1 cellular context compared by ENCODE assay signal in the genomic region with DNA sequence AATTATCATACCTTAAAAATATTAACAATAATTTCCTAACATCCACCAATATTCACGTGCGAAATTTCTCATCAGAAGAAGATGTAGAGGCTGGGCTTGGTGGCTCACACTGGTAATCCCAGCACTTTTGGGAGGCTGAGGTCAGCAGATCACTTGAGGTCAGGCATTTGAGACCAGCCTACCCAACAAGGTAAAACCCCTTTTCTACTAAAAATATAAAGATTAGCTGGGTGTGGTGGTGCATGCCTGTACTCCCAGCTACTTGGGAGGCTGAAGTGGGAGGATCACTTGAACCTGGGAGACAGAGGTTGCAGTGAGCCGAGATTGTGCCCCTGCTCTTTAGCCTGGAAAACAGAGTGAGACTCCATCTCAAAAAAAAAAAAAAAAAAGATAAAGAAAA.
TF ChIP-seq lines count a peak whose summit lies in the region.

No MANE protein-coding gene starts in this region.

TF ChIP-seq in HepG2, 621 proteins besides CTCF, POLR2A, EP300 and RAD21 (continues in another document):
- TF ChIP-seq ZNF350 (CRISPR knock-in tag; IDR thresholded peaks at IDR 0.05; ENCODE audit: borderline replicate concordance, low read depth) = no peak
- TF ChIP-seq ZMYM3 (CRISPR knock-in tag; IDR thresholded peaks at IDR 0.05) = 0 out of 2 replicates have a peak, but pooled peaks have one; percentile 40
- no peak for TF ChIP-seq ZFP1 (CRISPR knock-in tag; IDR thresholded peaks at IDR 0.05)
- TF ChIP-seq ZNF556 (CRISPR knock-in tag; IDR thresholded peaks at IDR 0.05; ENCODE audit: borderline replicate concordance) = no peak
- no peak for TF ChIP-seq XRCC5 (optimal IDR thresholded peaks at IDR 0.05; ENCODE audit: low read length)
- TF ChIP-seq, protein P1, sequence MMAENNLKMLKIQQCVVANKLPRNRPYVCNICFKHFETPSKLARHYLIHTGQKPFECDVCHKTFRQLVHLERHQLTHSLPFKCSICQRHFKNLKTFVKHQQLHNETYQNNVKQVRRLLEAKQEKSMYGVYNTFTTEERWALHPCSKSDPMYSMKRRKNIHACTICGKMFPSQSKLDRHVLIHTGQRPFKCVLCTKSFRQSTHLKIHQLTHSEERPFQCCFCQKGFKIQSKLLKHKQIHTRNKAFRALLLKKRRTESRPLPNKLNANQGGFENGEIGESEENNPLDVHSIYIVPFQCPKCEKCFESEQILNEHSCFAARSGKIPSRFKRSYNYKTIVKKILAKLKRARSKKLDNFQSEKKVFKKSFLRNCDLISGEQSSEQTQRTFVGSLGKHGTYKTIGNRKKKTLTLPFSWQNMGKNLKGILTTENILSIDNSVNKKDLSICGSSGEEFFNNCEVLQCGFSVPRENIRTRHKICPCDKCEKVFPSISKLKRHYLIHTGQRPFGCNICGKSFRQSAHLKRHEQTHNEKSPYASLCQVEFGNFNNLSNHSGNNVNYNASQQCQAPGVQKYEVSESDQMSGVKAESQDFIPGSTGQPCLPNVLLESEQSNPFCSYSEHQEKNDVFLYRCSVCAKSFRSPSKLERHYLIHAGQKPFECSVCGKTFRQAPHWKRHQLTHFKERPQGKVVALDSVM (CRISPR knock-in tag; IDR thresholded peaks at IDR 0.05) = peak; percentile 55; the same call in 1 of the 2 replicates
- TF ChIP-seq, protein P2, sequence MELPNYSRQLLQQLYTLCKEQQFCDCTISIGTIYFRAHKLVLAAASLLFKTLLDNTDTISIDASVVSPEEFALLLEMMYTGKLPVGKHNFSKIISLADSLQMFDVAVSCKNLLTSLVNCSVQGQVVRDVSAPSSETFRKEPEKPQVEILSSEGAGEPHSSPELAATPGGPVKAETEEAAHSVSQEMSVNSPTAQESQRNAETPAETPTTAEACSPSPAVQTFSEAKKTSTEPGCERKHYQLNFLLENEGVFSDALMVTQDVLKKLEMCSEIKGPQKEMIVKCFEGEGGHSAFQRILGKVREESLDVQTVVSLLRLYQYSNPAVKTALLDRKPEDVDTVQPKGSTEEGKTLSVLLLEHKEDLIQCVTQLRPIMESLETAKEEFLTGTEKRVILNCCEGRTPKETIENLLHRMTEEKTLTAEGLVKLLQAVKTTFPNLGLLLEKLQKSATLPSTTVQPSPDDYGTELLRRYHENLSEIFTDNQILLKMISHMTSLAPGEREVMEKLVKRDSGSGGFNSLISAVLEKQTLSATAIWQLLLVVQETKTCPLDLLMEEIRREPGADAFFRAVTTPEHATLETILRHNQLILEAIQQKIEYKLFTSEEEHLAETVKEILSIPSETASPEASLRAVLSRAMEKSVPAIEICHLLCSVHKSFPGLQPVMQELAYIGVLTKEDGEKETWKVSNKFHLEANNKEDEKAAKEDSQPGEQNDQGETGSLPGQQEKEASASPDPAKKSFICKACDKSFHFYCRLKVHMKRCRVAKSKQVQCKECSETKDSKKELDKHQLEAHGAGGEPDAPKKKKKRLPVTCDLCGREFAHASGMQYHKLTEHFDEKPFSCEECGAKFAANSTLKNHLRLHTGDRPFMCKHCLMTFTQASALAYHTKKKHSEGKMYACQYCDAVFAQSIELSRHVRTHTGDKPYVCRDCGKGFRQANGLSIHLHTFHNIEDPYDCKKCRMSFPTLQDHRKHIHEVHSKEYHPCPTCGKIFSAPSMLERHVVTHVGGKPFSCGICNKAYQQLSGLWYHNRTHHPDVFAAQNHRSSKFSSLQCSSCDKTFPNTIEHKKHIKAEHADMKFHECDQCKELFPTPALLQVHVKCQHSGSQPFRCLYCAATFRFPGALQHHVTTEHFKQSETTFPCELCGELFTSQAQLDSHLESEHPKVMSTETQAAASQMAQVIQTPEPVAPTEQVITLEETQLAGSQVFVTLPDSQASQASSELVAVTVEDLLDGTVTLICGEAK (IDR thresholded peaks at IDR 0.05) = no peak
- TF ChIP-seq, protein P2 (CRISPR knock-in tag; IDR thresholded peaks at IDR 0.05) = no peak
- no peak for TF ChIP-seq NRL (CRISPR knock-in tag; IDR thresholded peaks at IDR 0.05; ENCODE audit: borderline replicate concordance)
- no peak for TF ChIP-seq SIX1 (CRISPR knock-in tag; IDR thresholded peaks at IDR 0.05; ENCODE audit: borderline replicate concordance)
- TF ChIP-seq MAFF (IDR thresholded peaks at IDR 0.05; ENCODE audit: low read depth, low read length) = no peak
- TF ChIP-seq, protein P3, sequence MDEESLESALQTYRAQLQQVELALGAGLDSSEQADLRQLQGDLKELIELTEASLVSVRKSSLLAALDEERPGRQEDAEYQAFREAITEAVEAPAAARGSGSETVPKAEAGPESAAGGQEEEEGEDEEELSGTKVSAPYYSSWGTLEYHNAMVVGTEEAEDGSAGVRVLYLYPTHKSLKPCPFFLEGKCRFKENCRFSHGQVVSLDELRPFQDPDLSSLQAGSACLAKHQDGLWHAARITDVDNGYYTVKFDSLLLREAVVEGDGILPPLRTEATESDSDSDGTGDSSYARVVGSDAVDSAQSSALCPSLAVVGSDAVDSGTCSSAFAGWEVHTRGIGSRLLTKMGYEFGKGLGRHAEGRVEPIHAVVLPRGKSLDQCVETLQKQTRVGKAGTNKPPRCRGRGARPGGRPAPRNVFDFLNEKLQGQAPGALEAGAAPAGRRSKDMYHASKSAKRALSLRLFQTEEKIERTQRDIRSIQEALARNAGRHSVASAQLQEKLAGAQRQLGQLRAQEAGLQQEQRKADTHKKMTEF (CRISPR knock-in tag; IDR thresholded peaks at IDR 0.05) = no peak
- TF ChIP-seq, protein P4, sequence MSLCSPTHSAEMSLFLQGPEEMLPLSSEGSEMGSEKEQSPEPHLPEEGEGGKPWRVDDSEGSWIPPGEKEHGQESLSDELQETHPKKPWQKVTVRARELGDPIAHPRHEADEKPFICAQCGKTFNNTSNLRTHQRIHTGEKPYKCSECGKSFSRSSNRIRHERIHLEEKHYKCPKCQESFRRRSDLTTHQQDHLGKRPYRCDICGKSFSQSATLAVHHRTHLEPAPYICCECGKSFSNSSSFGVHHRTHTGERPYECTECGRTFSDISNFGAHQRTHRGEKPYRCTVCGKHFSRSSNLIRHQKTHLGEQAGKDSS (CRISPR knock-in tag; IDR thresholded peaks at IDR 0.05; ENCODE audit: borderline replicate concordance, low read depth) = no peak
- TF ChIP-seq, protein P5, sequence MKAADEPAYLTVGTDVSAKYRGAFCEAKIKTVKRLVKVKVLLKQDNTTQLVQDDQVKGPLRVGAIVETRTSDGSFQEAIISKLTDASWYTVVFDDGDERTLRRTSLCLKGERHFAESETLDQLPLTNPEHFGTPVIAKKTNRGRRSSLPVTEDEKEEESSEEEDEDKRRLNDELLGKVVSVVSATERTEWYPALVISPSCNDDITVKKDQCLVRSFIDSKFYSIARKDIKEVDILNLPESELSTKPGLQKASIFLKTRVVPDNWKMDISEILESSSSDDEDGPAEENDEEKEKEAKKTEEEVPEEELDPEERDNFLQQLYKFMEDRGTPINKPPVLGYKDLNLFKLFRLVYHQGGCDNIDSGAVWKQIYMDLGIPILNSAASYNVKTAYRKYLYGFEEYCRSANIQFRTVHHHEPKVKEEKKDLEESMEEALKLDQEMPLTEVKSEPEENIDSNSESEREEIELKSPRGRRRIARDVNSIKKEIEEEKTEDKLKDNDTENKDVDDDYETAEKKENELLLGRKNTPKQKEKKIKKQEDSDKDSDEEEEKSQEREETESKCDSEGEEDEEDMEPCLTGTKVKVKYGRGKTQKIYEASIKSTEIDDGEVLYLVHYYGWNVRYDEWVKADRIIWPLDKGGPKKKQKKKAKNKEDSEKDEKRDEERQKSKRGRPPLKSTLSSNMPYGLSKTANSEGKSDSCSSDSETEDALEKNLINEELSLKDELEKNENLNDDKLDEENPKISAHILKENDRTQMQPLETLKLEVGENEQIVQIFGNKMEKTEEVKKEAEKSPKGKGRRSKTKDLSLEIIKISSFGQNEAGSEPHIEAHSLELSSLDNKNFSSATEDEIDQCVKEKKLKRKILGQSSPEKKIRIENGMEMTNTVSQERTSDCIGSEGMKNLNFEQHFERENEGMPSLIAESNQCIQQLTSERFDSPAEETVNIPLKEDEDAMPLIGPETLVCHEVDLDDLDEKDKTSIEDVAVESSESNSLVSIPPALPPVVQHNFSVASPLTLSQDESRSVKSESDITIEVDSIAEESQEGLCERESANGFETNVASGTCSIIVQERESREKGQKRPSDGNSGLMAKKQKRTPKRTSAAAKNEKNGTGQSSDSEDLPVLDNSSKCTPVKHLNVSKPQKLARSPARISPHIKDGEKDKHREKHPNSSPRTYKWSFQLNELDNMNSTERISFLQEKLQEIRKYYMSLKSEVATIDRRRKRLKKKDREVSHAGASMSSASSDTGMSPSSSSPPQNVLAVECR (CRISPR knock-in tag; IDR thresholded peaks at IDR 0.05; ENCODE audit: borderline replicate concordance) = no peak
- TF ChIP-seq MEF2D (CRISPR knock-in tag; IDR thresholded peaks at IDR 0.05) = no peak
- TF ChIP-seq, protein P6, sequence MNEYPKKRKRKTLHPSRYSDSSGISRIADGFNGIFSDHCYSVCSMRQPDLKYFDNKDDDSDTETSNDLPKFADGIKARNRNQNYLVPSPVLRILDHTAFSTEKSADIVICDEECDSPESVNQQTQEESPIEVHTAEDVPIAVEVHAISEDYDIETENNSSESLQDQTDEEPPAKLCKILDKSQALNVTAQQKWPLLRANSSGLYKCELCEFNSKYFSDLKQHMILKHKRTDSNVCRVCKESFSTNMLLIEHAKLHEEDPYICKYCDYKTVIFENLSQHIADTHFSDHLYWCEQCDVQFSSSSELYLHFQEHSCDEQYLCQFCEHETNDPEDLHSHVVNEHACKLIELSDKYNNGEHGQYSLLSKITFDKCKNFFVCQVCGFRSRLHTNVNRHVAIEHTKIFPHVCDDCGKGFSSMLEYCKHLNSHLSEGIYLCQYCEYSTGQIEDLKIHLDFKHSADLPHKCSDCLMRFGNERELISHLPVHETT (CRISPR knock-in tag; conservative IDR thresholded peaks at IDR 0.05) = no peak
- no peak for TF ChIP-seq DPF2 (CRISPR knock-in tag; IDR thresholded peaks at IDR 0.05; ENCODE audit: borderline replicate concordance, low read depth)
- TF ChIP-seq NFE2L2 (IDR thresholded peaks at IDR 0.05; ENCODE audit: low read length) = no peak
- no peak for TF ChIP-seq ZNF354B (CRISPR knock-in tag; IDR thresholded peaks at IDR 0.05)
- TF ChIP-seq ZFP37 (CRISPR knock-in tag; IDR thresholded peaks at IDR 0.05; ENCODE audit: borderline replicate concordance) = no peak
- 0 out of 2 replicates have a peak, but pooled peaks have one; percentile 2 for TF ChIP-seq ZNF879 (CRISPR knock-in tag; IDR thresholded peaks at IDR 0.05)
- TF ChIP-seq, protein P7, sequence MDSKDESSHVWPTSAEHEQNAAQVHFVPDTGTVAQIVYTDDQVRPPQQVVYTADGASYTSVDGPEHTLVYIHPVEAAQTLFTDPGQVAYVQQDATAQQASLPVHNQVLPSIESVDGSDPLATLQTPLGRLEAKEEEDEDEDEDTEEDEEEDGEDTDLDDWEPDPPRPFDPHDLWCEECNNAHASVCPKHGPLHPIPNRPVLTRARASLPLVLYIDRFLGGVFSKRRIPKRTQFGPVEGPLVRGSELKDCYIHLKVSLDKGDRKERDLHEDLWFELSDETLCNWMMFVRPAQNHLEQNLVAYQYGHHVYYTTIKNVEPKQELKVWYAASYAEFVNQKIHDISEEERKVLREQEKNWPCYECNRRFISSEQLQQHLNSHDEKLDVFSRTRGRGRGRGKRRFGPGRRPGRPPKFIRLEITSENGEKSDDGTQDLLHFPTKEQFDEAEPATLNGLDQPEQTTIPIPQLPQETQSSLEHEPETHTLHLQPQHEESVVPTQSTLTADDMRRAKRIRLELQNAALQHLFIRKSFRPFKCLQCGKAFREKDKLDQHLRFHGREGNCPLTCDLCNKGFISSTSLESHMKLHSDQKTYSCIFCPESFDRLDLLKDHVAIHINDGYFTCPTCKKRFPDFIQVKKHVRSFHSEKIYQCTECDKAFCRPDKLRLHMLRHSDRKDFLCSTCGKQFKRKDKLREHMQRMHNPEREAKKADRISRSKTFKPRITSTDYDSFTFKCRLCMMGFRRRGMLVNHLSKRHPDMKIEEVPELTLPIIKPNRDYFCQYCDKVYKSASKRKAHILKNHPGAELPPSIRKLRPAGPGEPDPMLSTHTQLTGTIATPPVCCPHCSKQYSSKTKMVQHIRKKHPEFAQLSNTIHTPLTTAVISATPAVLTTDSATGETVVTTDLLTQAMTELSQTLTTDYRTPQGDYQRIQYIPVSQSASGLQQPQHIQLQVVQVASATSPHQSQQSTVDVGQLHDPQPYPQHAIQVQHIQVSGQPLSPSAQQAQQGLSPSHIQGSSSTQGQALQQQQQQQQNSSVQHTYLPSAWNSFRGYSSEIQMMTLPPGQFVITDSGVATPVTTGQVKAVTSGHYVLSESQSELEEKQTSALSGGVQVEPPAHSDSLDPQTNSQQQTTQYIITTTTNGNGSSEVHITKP (CRISPR knock-in tag; IDR thresholded peaks at IDR 0.05; ENCODE audit: low read depth) = no peak
- TF ChIP-seq ZNF563 (CRISPR knock-in tag; IDR thresholded peaks at IDR 0.05) = no peak
- TF ChIP-seq SOX5 (CRISPR knock-in tag; IDR thresholded peaks at IDR 0.05; ENCODE audit: borderline replicate concordance) = no peak
- no peak for TF ChIP-seq MYC (CRISPR knock-in tag; IDR thresholded peaks at IDR 0.05; ENCODE audit: borderline replicate concordance)
- TF ChIP-seq ZNF737 (CRISPR knock-in tag; IDR thresholded peaks at IDR 0.05; ENCODE audit: borderline replicate concordance) = no peak
- TF ChIP-seq ZNF670 (CRISPR knock-in tag; IDR thresholded peaks at IDR 0.05; ENCODE audit: borderline replicate concordance) = no peak
- no peak for TF ChIP-seq ELF1 (CRISPR knock-in tag; IDR thresholded peaks at IDR 0.05)
- TF ChIP-seq ZNF615 (CRISPR knock-in tag; IDR thresholded peaks at IDR 0.05; ENCODE audit: borderline replicate concordance) = no peak
- no peak for TF ChIP-seq CEBPB (IDR thresholded peaks at IDR 0.05; ENCODE audit: borderline replicate concordance, low read depth, low read length)
- peak; percentile 75; the same call in 1 of the 2 replicates for TF ChIP-seq ZNF460 (CRISPR knock-in tag; IDR thresholded peaks at IDR 0.05; ENCODE audit: borderline replicate concordance)
- TF ChIP-seq ZNF24 (IDR thresholded peaks at IDR 0.05) = no peak
- TF ChIP-seq DMAP1 (CRISPR knock-in tag; IDR thresholded peaks at IDR 0.05) = 0 out of 2 replicates have a peak, but pooled peaks have one; percentile 13
- no peak for TF ChIP-seq TEAD2 (CRISPR knock-in tag; IDR thresholded peaks at IDR 0.05)
